ENCODE assay signal across 8 cellular contexts in the genomic region with DNA sequence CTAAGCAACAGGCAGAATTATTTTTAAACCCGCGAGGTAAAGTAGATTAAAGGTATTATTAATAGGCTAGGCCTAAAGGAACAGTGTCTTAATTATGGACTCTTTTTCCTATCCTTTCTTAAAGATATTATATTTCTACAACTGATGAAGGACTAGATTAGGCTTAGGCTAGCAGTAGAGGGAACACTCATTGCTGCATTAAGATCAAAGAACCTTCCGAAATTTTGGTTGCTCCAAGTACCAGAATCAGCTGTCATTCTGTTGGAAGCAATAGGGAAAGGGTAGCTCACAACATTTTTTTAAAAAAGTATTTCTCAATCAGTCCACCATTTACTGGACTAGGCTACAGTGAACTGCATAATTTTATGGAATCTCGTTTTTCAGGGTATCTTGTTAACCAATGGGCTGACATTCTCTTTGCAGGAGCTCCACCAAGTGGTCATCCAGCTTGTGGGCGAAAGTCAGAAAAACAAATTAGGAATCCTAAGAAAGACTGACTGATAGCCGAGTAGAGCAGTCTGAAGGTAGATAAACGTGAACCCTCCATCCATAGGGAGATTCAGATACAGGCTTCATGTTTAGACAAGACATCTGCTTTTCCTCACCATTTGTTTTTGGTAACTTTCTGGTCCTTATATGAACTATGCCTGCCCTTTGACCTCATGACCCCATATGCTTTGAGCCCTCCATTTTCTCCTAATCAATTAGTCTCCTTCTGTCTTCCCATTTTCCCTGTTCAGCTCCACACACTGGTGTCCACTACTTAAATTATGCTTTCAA.
DNase-seq lines count a peak whose midpoint lies in the region; FAIRE-seq and TF ChIP-seq lines count a peak whose summit lies in the region.

No MANE protein-coding gene starts in this region.

- H3K4me2 ChIP-seq in endothelial cell of umbilical vein (ENCODE audit: insufficient read depth, low read length): peak overlapping the region; percentile 87

- DNase-seq in stimulated activated CD4-positive, alpha-beta T cell treated with anti-CD3 and anti-CD28 coated beads, Interleukin-15, amount 100 ng/mL, for 24 hours: peak; percentile 30
- DNase-seq in stimulated activated CD4-positive, alpha-beta T cell treated with anti-CD3 and anti-CD28 coated beads, Interleukin-12 subunit alpha, Interleukin-12 subunit beta, amount 100 ng/mL, for 4 hours: no peak
- DNase-seq in MV-4-11 (lab: John Stamatoyannopoulos, UW) (peak; percentile 60), endothelial cell of umbilical vein (ENCODE audit: low read depth, low spot score) (peak; percentile 86), type B pancreatic cell (ENCODE audit: extremely low spot score, unreplicated experiment) (no peak)

- H3K9me3 Mint-ChIP-seq in type B pancreatic cell: no peaks in the 10 kb centered on the region

- H3K36me3 ChIP-seq in HEK293 (ENCODE audit: control insufficient read depth in 2 of 2, insufficient read depth in 1 of 2, low read length in 2 of 2) (no peaks in the 10 kb centered on the region), endothelial cell of umbilical vein (ENCODE audit: control insufficient read depth in 2 of 2, extremely low read depth in 1 of 2, insufficient read depth in 2 of 2, low read length in 2 of 2) (no peaks in the 10 kb centered on the region)

- no peaks in the 10 kb centered on the region for H3K27me3 ChIP-seq in endothelial cell of umbilical vein (ENCODE audit: control insufficient read depth in 2 of 2, insufficient read depth in 2 of 2, low read length in 2 of 2)
- H3K27me3 ChIP-seq in mononuclear cell (ENCODE audit: insufficient read depth, low read length): no peaks in the 10 kb centered on the region

- no peaks in the 10 kb centered on the region for H3K9me3 ChIP-seq in HEK293 (ENCODE audit: control insufficient read depth, insufficient read depth, low read depth, low read length)
- H3K9me3 ChIP-seq in endothelial cell of umbilical vein (replicated peaks; ENCODE audit: control insufficient read depth, insufficient read depth, low read length): no peaks in the 10 kb centered on the region
- H3K9me3 ChIP-seq in mononuclear cell (ENCODE audit: low read depth, low read length): no peaks in the 10 kb centered on the region

- no peak overlapping the region for H3K27ac ChIP-seq in HEK293 (ENCODE audit: extremely low read depth, low read depth, low read length)
- H3K27ac ChIP-seq in endothelial cell of umbilical vein (ENCODE audit: insufficient read depth, low read depth, low read length): peak overlapping the region; percentile 46

- H3K27ac Mint-ChIP-seq in type B pancreatic cell: no peak overlapping the region

- no peak overlapping the region for H3K4me3 Mint-ChIP-seq in type B pancreatic cell

- H3K4me3 ChIP-seq in HEK293 (ENCODE audit: low read depth, low read length) (no peak overlapping the region), endothelial cell of umbilical vein (replicated peaks in 1 of 3; ENCODE audit: insufficient read depth in 1 of 3, low read depth in 1 of 3, low read length in 3 of 3) (peak overlapping the region in 1 of 3 experiments; percentile 2), mononuclear cell (ENCODE audit: low read length) (peak overlapping the region; percentile 28)

- no TSS peak for BruUV-seq in endothelial cell of umbilical vein (replicated peaks; lab: Mats Ljungman, UMichigan)

- no peak for TF ChIP-seq POLR2A in endothelial cell of umbilical vein (IDR thresholded peaks at IDR 0.05; ENCODE audit: low read depth, low read length)

- no peaks in the 10 kb centered on the region for H3K27me3 Mint-ChIP-seq in type B pancreatic cell

- peak overlapping the region; percentile 98 for H2AFZ ChIP-seq in endothelial cell of umbilical vein (ENCODE audit: low read depth, low read length)

- no peaks in the 10 kb centered on the region for H3K79me2 ChIP-seq in endothelial cell of umbilical vein (ENCODE audit: control insufficient read depth, insufficient read depth, low read length)

- peaks cover 23% of the 10 kb centered on the region for H3K4me1 Mint-ChIP-seq in type B pancreatic cell (ENCODE audit: unreplicated experiment)

- no peaks in the 10 kb centered on the region for H3K36me3 Mint-ChIP-seq in type B pancreatic cell

- intact Hi-C loops in endothelial cell of umbilical vein (cut with micrococcal nuclease): loop anchor here (1.0 to 10.0 kb wide), 5 partner anchors 28 to 1848 kb away; partner anchors contain the start of genes CHD1 and RIOK2

- H3K4me1 ChIP-seq in HEK293 (ENCODE audit: control insufficient read depth, insufficient read depth, low read length) (no peaks in the 10 kb centered on the region), endothelial cell of umbilical vein (ENCODE audit: control insufficient read depth, extremely low read depth, insufficient read depth, low read length) (peaks cover 16% of the 10 kb centered on the region), mononuclear cell (ENCODE audit: insufficient read depth, low read length) (peaks cover 54% of the 10 kb centered on the region)

- CTCF ChIA-PET in HEK293 (lab: Yijun Ruan, JAX) (interaction anchor here (0.5 to 2.5 kb wide), 26 partner anchors 12 to 1425 kb away, joined by 3 to 28 read pairs (median 4); no protein-coding TSS in a partner anchor), endothelial cell of umbilical vein (lab: Charles Lee) (interaction anchor here (0.6 to 3.1 kb wide), 25 partner anchors 12 to 237 kb away, joined by 3 to 38 read pairs (median 4); partner anchors contain the start of gene CHD1)

- POLR2A ChIA-PET in HEK293 (lab: Yijun Ruan, JAX) (interaction anchor here (0.6 to 1.4 kb wide), 4 partner anchors 103 to 260 kb away, joined by 3 to 4 read pairs (median 4); partner anchors contain the start of gene CHD1), endothelial cell of umbilical vein (lab: Charles Lee) (no interaction called here)

- FAIRE-seq in TTC549 (lab: Jason Lieb, UNC) (peak; percentile 63), endothelial cell of umbilical vein (lab: Jason Lieb, UNC) (peak; percentile 15)

- TF ChIP-seq CTCF in HEK293 (tag by site-specific recombination; IDR thresholded peaks at IDR 0.05): peak; percentile 72
- peak; percentile 62 to 80 for TF ChIP-seq CTCF in endothelial cell of umbilical vein (IDR thresholded peaks at IDR 0.05; ENCODE audit: extremely low read depth in 1 of 2, insufficient read depth in 1 of 2, low read depth in 1 of 2, low read length in 2 of 2)
- TF ChIP-seq CTCF in type B pancreatic cell (conservative IDR thresholded peaks at IDR 0.05): peak; percentile 80

- H4K20me1 ChIP-seq in endothelial cell of umbilical vein (replicated peaks; ENCODE audit: control insufficient read depth, extremely low read depth, insufficient read depth, low read length): no peaks in the 10 kb centered on the region

- H3K9me1 ChIP-seq in endothelial cell of umbilical vein (replicated peaks; ENCODE audit: control insufficient read depth, extremely low read depth, insufficient read depth, low read length): no peaks in the 10 kb centered on the region

- dilution Hi-C loops in endothelial cell of umbilical vein (cut with MboI; ENCODE audit: extremely low pct_ligation_motif_present, low sequenced_read_pairs): no loop called here

- H3K9ac ChIP-seq in endothelial cell of umbilical vein (replicated peaks; ENCODE audit: extremely low read depth, insufficient read depth, low read length): peak overlapping the region; percentile 42

TF ChIP-seq in HEK293, 187 proteins besides CTCF, POLR2A, EP300 and RAD21 (continues in another document):
- TF ChIP-seq ZNF214 (tag by site-specific recombination; IDR thresholded peaks at IDR 0.05; ENCODE audit: borderline replicate concordance) (no peak), ZNF121 (tag by site-specific recombination; IDR thresholded peaks at IDR 0.05) (no peak), SP2 (tag by site-specific recombination; IDR thresholded peaks at IDR 0.05) (no peak), ZNF48 (tag by site-specific recombination; IDR thresholded peaks at IDR 0.05) (no peak), ZNF10 (tag by site-specific recombination; IDR thresholded peaks at IDR 0.05) (peak; percentile 71), BCL11A (tag by site-specific recombination; IDR thresholded peaks at IDR 0.05; ENCODE audit: low read depth) (peak; percentile 46; the same call in 1 of the 2 replicates)

TF ChIP-seq in endothelial cell of umbilical vein, 7 proteins besides CTCF, POLR2A, EP300 and RAD21:
- TF ChIP-seq JUN (IDR thresholded peaks at IDR 0.05; ENCODE audit: borderline replicate concordance, insufficient read depth, insufficient read length, low read depth): no peak
- TF ChIP-seq POLR2AphosphoS5 (IDR thresholded peaks at IDR 0.05; ENCODE audit: insufficient read depth, low read depth, low read length): no peak
- no peak for TF ChIP-seq GATA2 (IDR thresholded peaks at IDR 0.05; ENCODE audit: insufficient read depth, insufficient read length, low read depth, low read length)
- TF ChIP-seq MYC (IDR thresholded peaks at IDR 0.05; ENCODE audit: low read depth, low read length): no peak
- TF ChIP-seq FOS (IDR thresholded peaks at IDR 0.05; ENCODE audit: borderline replicate concordance, insufficient read depth, low read length): no peak
- TF ChIP-seq EZH2 (IDR thresholded peaks at IDR 0.05; ENCODE audit: borderline replicate concordance, low read depth, low read length, severe bottlenecking): no peak
TF ChIP-seq in endothelial cell of umbilical vein: peak in this region for 0.

Comparison
In these comparisons a context has a peak if more than half of its experiments do, and no peak if none do; other contexts are left out.
1. DNase-seq: peak in stimulated activated CD4-positive, alpha-beta T cell treated with anti-CD3 and anti-CD28 coated beads, Interleukin-15, amount 100 ng/mL, for 24 hours (single experiment), MV-4-11 (single experiment) and endothelial cell of umbilical vein (single experiment); none in stimulated activated CD4-positive, alpha-beta T cell treated with anti-CD3 and anti-CD28 coated beads, Interleukin-12 subunit alpha, Interleukin-12 subunit beta, amount 100 ng/mL, for 4 hours (single experiment) and type B pancreatic cell (single experiment).
2. Peak in every context shown above with its lines, with median percentiles within 50 percentile points of each other: CTCF ChIP-seq.